Comparison of ENCODE assay signal across 22 cellular contexts in genomic region chr1:176142973-176143372, GRCh38.
"Had no signal": no experiment of that assay in that cellular context is flagged by ENCODE, and none has a peak within 500 bp of the region (broad histone marks: within the 10 kb centered on the region; RNA-seq: fewer than 3 reads in every experiment).

No MANE protein-coding gene starts in this region.

- H3K4me1 ChIP-seq: SJSA1 had no signal

- DNase-seq: KBM-7, MG63, NCI-H1092 treated with DMSO at 0.1 percent for 48 hours, NCI-H1436, NCI-H187, NCI-H2029, NCI-H2081 treated with DMSO at 0.1 percent for 48 hours, NCI-H2171, NCI-H226, NCI-H446, NCI-H510A, NCI-H524 treated with DMSO at 0.1 percent for 48 hours, NCI-H69, NCI-H774, Right ventricle myocardium superior, RPMI8226, SIG-M5 had no signal

- H3K4me3 ChIP-seq: MG63, SJSA1, SK-N-MC had no signal

- H3K4me3 Mint-ChIP-seq: IgD-negative memory B cell had no signal

- H3K27me3 ChIP-seq: MG63, SJSA1 had no signal

- FAIRE-seq: HTR-8/SVneo had no signal

- H3K27ac ChIP-seq: HL-60, SJSA1, SK-N-MC had no signal

- H3K27ac Mint-ChIP-seq: IgD-negative memory B cell had no signal

- H3K27me3 Mint-ChIP-seq: IgD-negative memory B cell had no signal

- H3K9me3 ChIP-seq: MG63, SJSA1 had no signal
